ENCODE assay signal across 20 cellular contexts in the genomic region with DNA sequence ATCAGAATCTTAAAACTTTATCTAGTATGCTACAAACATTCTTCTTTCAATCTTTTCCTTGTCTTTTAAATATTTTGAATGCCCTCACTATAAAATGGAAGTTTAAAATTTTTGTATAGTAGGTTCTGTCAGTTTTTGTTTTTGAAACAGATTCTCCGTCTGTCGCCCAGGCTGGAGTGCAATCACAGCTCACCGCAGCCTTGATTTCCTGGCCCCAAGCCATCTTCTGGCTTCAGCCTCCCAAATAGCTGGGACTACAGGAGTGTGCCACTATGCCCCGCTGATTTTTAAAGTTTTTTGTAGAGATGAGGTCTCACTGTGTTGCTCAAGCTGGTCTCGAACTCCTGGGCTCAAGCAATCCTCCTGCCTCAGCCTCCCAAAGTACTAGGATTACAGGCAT.
"Had no signal": no experiment of that assay in that cellular context is flagged by ENCODE, and none has a peak within 500 bp of the region (broad histone marks: within the 10 kb centered on the region; RNA-seq: fewer than 3 reads in every experiment).

No MANE protein-coding gene starts in this region.

- H3K4me1 Mint-ChIP-seq: activated B cell treated with CpG ODN at 0.5 μM for 24 hours had no signal

- H3K36me3 Mint-ChIP-seq: neural progenitor cell had no signal

- ATAC-seq: activated CD8-positive, alpha-beta T cell treated with anti-CD3 and anti-CD28 coated beads for 36 hours; gastroesophageal sphincter; mucosa of descending colon had no signal

- H3K9me3 Mint-ChIP-seq: activated B cell treated with CpG ODN at 0.5 μM for 24 hours; activated CD8-positive, alpha-beta T cell treated with anti-CD3 and anti-CD28 coated beads for 36 hours; naive B cell; neural progenitor cell had no signal

- DNase-seq: activated B cell treated with CpG ODN at 0.5 μM for 24 hours; activated CD4-positive, alpha-beta T cell treated with anti-CD3 and anti-CD28 coated beads for 4 hours; activated CD8-positive, alpha-beta T cell treated with anti-CD3 and anti-CD28 coated beads for 36 hours; activated gamma-delta T cell treated with Interleukin-2 at 50 U/mL for 16 hours; effector CD4-positive, alpha-beta T cell; mesenchymal stem cell; mucosa of descending colon; naive B cell; right lobe of liver; small intestine; stimulated activated CD4-positive, alpha-beta T cell treated with anti-CD3 and anti-CD28 coated beads, Interleukin-15, amount 100 ng/mL, for 24 hours; stimulated activated CD4-positive, alpha-beta T cell treated with anti-CD3 and anti-CD28 coated beads, Interleukin-4, amount 100 ng/mL, for 1 hour; T-helper 9 cell; testis; upper lobe of left lung had no signal

- H3K9me3 ChIP-seq: esophagus muscularis mucosa, gastroesophageal sphincter, heart right ventricle, mucosa of descending colon, prostate gland, right lobe of liver, testis, upper lobe of left lung had no signal

- H3K36me3 ChIP-seq: neural progenitor cell, prostate gland had no signal

- H3K4me3 ChIP-seq: esophagus muscularis mucosa, gastroesophageal sphincter, heart right ventricle, mucosa of descending colon, neural progenitor cell, prostate gland, right lobe of liver, testis, upper lobe of left lung had no signal

- H3K27ac ChIP-seq: esophagus muscularis mucosa, gastroesophageal sphincter, heart right ventricle, neural progenitor cell, prostate gland, right lobe of liver, testis, upper lobe of left lung had no signal

- H3K27me3 ChIP-seq: esophagus muscularis mucosa, gastroesophageal sphincter, heart right ventricle, neural progenitor cell, right lobe of liver, testis, upper lobe of left lung had no signal

- H3K4me1 ChIP-seq: esophagus muscularis mucosa, gastroesophageal sphincter, neural progenitor cell, prostate gland, right lobe of liver, testis, upper lobe of left lung had no signal

- H3K27ac Mint-ChIP-seq: activated B cell treated with CpG ODN at 0.5 μM for 24 hours had no signal

- H3K27me3 Mint-ChIP-seq: activated B cell treated with CpG ODN at 0.5 μM for 24 hours; activated CD8-positive, alpha-beta T cell treated with anti-CD3 and anti-CD28 coated beads for 36 hours; naive B cell had no signal

- H3K4me3 Mint-ChIP-seq: activated B cell treated with CpG ODN at 0.5 μM for 24 hours; activated CD8-positive, alpha-beta T cell treated with anti-CD3 and anti-CD28 coated beads for 36 hours; naive B cell; neural progenitor cell had no signal
